ENCODE assay signal across 1 cellular context in genomic region chr20:46312945-46313861, GRCh38.
TF ChIP-seq lines count a peak whose summit lies in the region.

No MANE protein-coding gene starts in this region.

TF ChIP-seq in H1, 55 proteins besides CTCF, POLR2A, EP300 and RAD21:
- TF ChIP-seq BACH1 (IDR thresholded peaks at IDR 0.05; ENCODE audit: low read length) = no peak
- TF ChIP-seq MAFK (IDR thresholded peaks at IDR 0.05; ENCODE audit: low read depth, low read length) = no peak
- TF ChIP-seq RXRA (IDR thresholded peaks at IDR 0.05; ENCODE audit: insufficient read depth, low read depth, low read length) = no peak
- no peak for TF ChIP-seq TBP (IDR thresholded peaks at IDR 0.05; ENCODE audit: low read depth, low read length)
- TF ChIP-seq FOSL1 (IDR thresholded peaks at IDR 0.05; ENCODE audit: insufficient read depth, low read depth, low read length) = no peak
- TF ChIP-seq RBBP5 (IDR thresholded peaks at IDR 0.05; ENCODE audit: borderline replicate concordance, low read depth, low read length) = no peak
- TF ChIP-seq RNF2 (IDR thresholded peaks at IDR 0.05; ENCODE audit: borderline replicate concordance, low read depth, low read length, missing control alignments, poor library complexity, severe bottlenecking) = no peak
- TF ChIP-seq TCF12 (IDR thresholded peaks at IDR 0.05; ENCODE audit: low read depth, low read length) = no peak
- TF ChIP-seq MAX (IDR thresholded peaks at IDR 0.05) = no peak
- no peak for TF ChIP-seq RFX5 (IDR thresholded peaks at IDR 0.05; ENCODE audit: borderline replicate concordance, low read depth, low read length)
- TF ChIP-seq SIX5 (IDR thresholded peaks at IDR 0.05; ENCODE audit: low read depth, low read length) = no peak
- no peak for TF ChIP-seq E2F6 (IDR thresholded peaks at IDR 0.05)
